ENCODE assay signal across 27 cellular contexts in the genomic region with DNA sequence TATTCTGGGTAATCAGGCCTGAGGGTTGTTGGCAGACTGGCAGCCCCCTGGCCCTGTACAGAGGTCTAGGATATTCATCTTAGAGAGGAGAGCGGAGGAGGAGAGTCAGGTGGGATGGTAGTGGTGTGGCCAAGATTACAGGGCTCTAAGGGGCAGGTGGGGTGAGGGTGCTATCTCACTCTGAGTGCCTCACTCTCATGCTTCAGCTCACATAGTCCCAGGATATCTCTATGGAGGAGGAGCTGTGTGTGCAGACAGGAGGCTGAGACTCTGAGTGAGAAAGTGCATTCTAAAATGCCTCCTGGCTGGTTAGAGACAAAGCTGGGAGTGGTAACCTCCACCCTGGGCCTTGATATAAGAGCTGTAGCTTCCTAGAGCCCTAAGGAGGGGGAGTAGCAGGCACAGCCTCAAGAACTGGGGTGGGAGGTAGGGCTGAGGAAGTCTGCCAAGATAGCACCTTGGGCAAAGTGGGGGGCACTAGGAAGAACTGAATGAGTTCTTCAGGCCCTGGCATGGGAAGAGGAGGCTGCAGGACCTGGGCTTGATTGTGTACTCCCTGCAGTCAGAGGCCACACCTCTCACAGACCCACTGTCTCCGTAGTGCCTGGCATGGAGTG. TPM values are rescaled to one million over a fixed set of nuclear protein-coding genes. Genes with fewer than 3 reads are reported as not detected.
"Had no signal": no experiment of that assay in that cellular context is flagged by ENCODE, and none has a peak within 500 bp of the region (broad histone marks: within the 10 kb centered on the region; RNA-seq: fewer than 3 reads in every experiment).

No MANE protein-coding gene starts in this region.

- H3K36me3 Mint-ChIP-seq: activated CD4-positive, alpha-beta memory T cell treated with anti-CD3 and anti-CD28 coated beads for 36 hours; activated naive CD4-positive, alpha-beta T cell treated with anti-CD3 and anti-CD28 coated beads, Interleukin-2, amount 10 ng/mL, durations not matched to agents 7 days and 5 days; activated naive CD8-positive, alpha-beta T cell treated with anti-CD3 and anti-CD28 coated beads for 36 hours had no signal

- H3K36me3 ChIP-seq: SJSA1 had no signal

- H3K27ac ChIP-seq: SJSA1 had no signal

- H3K9me3 ChIP-seq: SJSA1 had no signal

- H3K4me3 Mint-ChIP-seq: activated B cell treated with CpG ODN at 0.5 μM for 24 hours; activated CD4-positive, alpha-beta memory T cell treated with anti-CD3 and anti-CD28 coated beads for 36 hours; activated CD4-positive, alpha-beta T cell treated with anti-CD3 and anti-CD28 coated beads, Interleukin-2, amount 10 ng/mL, durations not matched to agents 24 days and 14 days; activated naive CD4-positive, alpha-beta T cell treated with anti-CD3 and anti-CD28 coated beads, Interleukin-2, amount 10 ng/mL, durations not matched to agents 7 days and 5 days; activated naive CD8-positive, alpha-beta T cell treated with anti-CD3 and anti-CD28 coated beads for 36 hours; activated T-cell treated with anti-CD3 and anti-CD28 coated beads, Interleukin-2, amount 50 U/mL, for 72 hours had no signal

- H3K27ac Mint-ChIP-seq: activated B cell treated with CpG ODN at 0.5 μM for 24 hours; activated CD4-positive, alpha-beta memory T cell treated with anti-CD3 and anti-CD28 coated beads for 36 hours; activated CD4-positive, alpha-beta T cell treated with anti-CD3 and anti-CD28 coated beads, Interleukin-2, amount 10 ng/mL, durations not matched to agents 24 days and 14 days; activated naive CD4-positive, alpha-beta T cell treated with anti-CD3 and anti-CD28 coated beads, Interleukin-2, amount 10 ng/mL, durations not matched to agents 7 days and 5 days; activated naive CD8-positive, alpha-beta T cell treated with anti-CD3 and anti-CD28 coated beads for 36 hours; activated T-cell treated with anti-CD3 and anti-CD28 coated beads, Interleukin-2, amount 50 U/mL, for 72 hours; activated T-helper 2 cell treated with anti-CD3 and anti-CD28 coated beads, Interferon-gamma antibody, Interleukin-2, Interleukin-4, amounts not matched to agents 10 μg/mL and 5 μg/mL and 100 μg/mL, durations not matched to agents 14 hours and 24 hours and 36 hours had no signal

- DNase-seq: activated B cell treated with CpG ODN at 0.5 μM for 24 hours; activated CD4-positive, alpha-beta memory T cell treated with anti-CD3 and anti-CD28 coated beads for 36 hours; activated CD4-positive, alpha-beta T cell treated with anti-CD3 and anti-CD28 coated beads for 1 hour; activated CD4-positive, alpha-beta T cell treated with anti-CD3 and anti-CD28 coated beads, Interleukin-2, amount 10 ng/mL, durations not matched to agents 24 days and 14 days; activated CD8-positive, alpha-beta memory T cell treated with anti-CD3 and anti-CD28 coated beads for 24 hours; activated gamma-delta T cell treated with Interleukin-2 at 50 U/mL for 16 hours; activated naive CD4-positive, alpha-beta T cell treated with anti-CD3 and anti-CD28 coated beads, Interleukin-2, amount 10 ng/mL, durations not matched to agents 7 days and 5 days; activated naive CD8-positive, alpha-beta T cell treated with anti-CD3 and anti-CD28 coated beads for 36 hours; activated T-cell treated with anti-CD3 and anti-CD28 coated beads, Interleukin-2, amount 50 U/mL, for 72 hours; caudate nucleus; IMR-90; Kasumi-1; KBM-7; NCI-H1105 treated with DMSO at 0.1 percent for 48 hours; NCI-H1930; NCI-H345; NCI-H510A; NCI-H526 treated with DMSO at 0.1 percent for 48 hours; NK-92 treated with Interleukin-12 subunit alpha and Interleukin-12 subunit beta, amount 100 ng/mL, for 24 hours; OCI-M1; RPMI8226; SHP77; SW 1271 had no signal

- H3K27me3 ChIP-seq: SJSA1 had no signal

- H3K4me1 ChIP-seq: SJSA1 had no signal

- H3K4me1 Mint-ChIP-seq: activated B cell treated with CpG ODN at 0.5 μM for 24 hours; activated CD4-positive, alpha-beta T cell treated with anti-CD3 and anti-CD28 coated beads, Interleukin-2, amount 10 ng/mL, durations not matched to agents 24 days and 14 days; activated naive CD4-positive, alpha-beta T cell treated with anti-CD3 and anti-CD28 coated beads, Interleukin-2, amount 10 ng/mL, durations not matched to agents 7 days and 5 days; activated naive CD8-positive, alpha-beta T cell treated with anti-CD3 and anti-CD28 coated beads for 36 hours had no signal

- H3K27me3 Mint-ChIP-seq: activated B cell treated with CpG ODN at 0.5 μM for 24 hours; activated CD4-positive, alpha-beta memory T cell treated with anti-CD3 and anti-CD28 coated beads for 36 hours; activated CD4-positive, alpha-beta T cell treated with anti-CD3 and anti-CD28 coated beads, Interleukin-2, amount 10 ng/mL, durations not matched to agents 24 days and 14 days; activated naive CD4-positive, alpha-beta T cell treated with anti-CD3 and anti-CD28 coated beads, Interleukin-2, amount 10 ng/mL, durations not matched to agents 7 days and 5 days; activated naive CD8-positive, alpha-beta T cell treated with anti-CD3 and anti-CD28 coated beads for 36 hours had no signal

- H3K4me3 ChIP-seq: SJSA1 had no signal

- H3K9me3 Mint-ChIP-seq: activated B cell treated with CpG ODN at 0.5 μM for 24 hours; activated CD4-positive, alpha-beta memory T cell treated with anti-CD3 and anti-CD28 coated beads for 36 hours; activated CD4-positive, alpha-beta T cell treated with anti-CD3 and anti-CD28 coated beads, Interleukin-2, amount 10 ng/mL, durations not matched to agents 24 days and 14 days; activated naive CD4-positive, alpha-beta T cell treated with anti-CD3 and anti-CD28 coated beads, Interleukin-2, amount 10 ng/mL, durations not matched to agents 7 days and 5 days; activated naive CD8-positive, alpha-beta T cell treated with anti-CD3 and anti-CD28 coated beads for 36 hours; activated T-cell treated with anti-CD3 and anti-CD28 coated beads, Interleukin-2, amount 50 U/mL, for 72 hours; activated T-helper 2 cell treated with anti-CD3 and anti-CD28 coated beads, Interferon-gamma antibody, Interleukin-2, Interleukin-4, amounts not matched to agents 10 μg/mL and 5 μg/mL and 100 μg/mL, durations not matched to agents 14 hours and 24 hours and 36 hours had no signal

- ATAC-seq: activated T-cell treated with anti-CD3 and anti-CD28 coated beads, Interleukin-2, amount 50 U/mL, for 72 hours; Panc1; SK-N-SH treated with all-trans-retinoic acid at 6 μM for 48 hours had no signal

RNA-seq across cellular contexts. Expression of a gene that starts 39.9 kb away (rescaled TPM):
- total RNA-seq: activated B cell treated with CpG ODN at 0.5 μM for 24 hours; activated CD4-positive, alpha-beta memory T cell treated with anti-CD3 and anti-CD28 coated beads for 36 hours; activated CD4-positive, alpha-beta T cell treated with anti-CD3 and anti-CD28 coated beads, Interleukin-2, amount 10 ng/mL, durations not matched to agents 24 days and 14 days; activated T-cell treated with anti-CD3 and anti-CD28 coated beads, Interleukin-2, amount 50 U/mL, for 72 hours; activated T-helper 2 cell treated with anti-CD3 and anti-CD28 coated beads, Interferon-gamma antibody, Interleukin-2, Interleukin-4, amounts not matched to agents 10 μg/mL and 5 μg/mL and 100 μg/mL, durations not matched to agents 14 hours and 24 hours and 36 hours had no signal
